Comparison of ENCODE assay signal across 8 cellular contexts in genomic region chr1:210360852-210361477, GRCh38. TPM values are rescaled to one million over a fixed set of nuclear protein-coding genes. Genes with fewer than 3 reads are reported as not detected.
A peak's percentile ranks its signal among the peaks of the same experiment; 100 is the strongest.
DNase-seq lines count a peak whose midpoint lies in the region; ATAC-seq and TF ChIP-seq lines count a peak whose summit lies in the region.

No MANE protein-coding gene starts in this region.

- H3K27ac ChIP-seq in CD4-positive, alpha-beta T cell (ENCODE audit: low read depth, low read length) = no peak overlapping the region

- H3K36me3 Mint-ChIP-seq in CD4-positive, alpha-beta T cell (ENCODE audit: low read depth) = no peaks in the 10 kb centered on the region
- no peaks in the 10 kb centered on the region for H3K36me3 Mint-ChIP-seq in type B pancreatic cell

- H3K9me3 ChIP-seq in CD4-positive, alpha-beta T cell (ENCODE audit: control insufficient read depth, low read length) = no peaks in the 10 kb centered on the region
- no peaks in the 10 kb centered on the region for H3K9me3 ChIP-seq in Loucy (ENCODE audit: insufficient read depth, low read depth, low read length)

- no peaks in the 10 kb centered on the region for H3K9me3 Mint-ChIP-seq in CD4-positive, alpha-beta T cell
- no peaks in the 10 kb centered on the region for H3K9me3 Mint-ChIP-seq in type B pancreatic cell

- CTCF ChIA-PET in CD4-positive, alpha-beta T cell (lab: Charles Lee) = interaction anchor here (0.6 to 1.5 kb wide), 8 partner anchors 11 to 1119 kb away, joined by 3 to 6 read pairs (median 4); no protein-coding TSS in a partner anchor

- no peak overlapping the region for H3K4me3 Mint-ChIP-seq in CD4-positive, alpha-beta T cell
- no peak overlapping the region for H3K4me3 Mint-ChIP-seq in type B pancreatic cell

- intact Hi-C loops in CD4-positive, alpha-beta T cell (cut with DNase I, micrococcal nuclease) = loop anchor here (1.0 to 2.0 kb wide), 2 partner anchors 39 to 40 kb away; no protein-coding TSS in a partner anchor

- no peaks in the 10 kb centered on the region for H3K27me3 ChIP-seq in CD4-positive, alpha-beta T cell (ENCODE audit: control insufficient read depth, insufficient read depth, low read length)
- H3K27me3 ChIP-seq in Loucy (ENCODE audit: insufficient read depth, low read length, poor library complexity, severe bottlenecking) = no peaks in the 10 kb centered on the region

- no peaks in the 10 kb centered on the region for H3K79me2 ChIP-seq in Loucy (ENCODE audit: insufficient read depth, low read length)

- H3K4me1 ChIP-seq in Loucy (ENCODE audit: insufficient read depth, low read length, poor library complexity, severe bottlenecking) = no peaks in the 10 kb centered on the region

- H3K9ac ChIP-seq in Loucy (ENCODE audit: low read depth, low read length, poor library complexity, severe bottlenecking) = no peak overlapping the region

- no peak for DNase-seq in CD4-positive, alpha-beta T cell
- peak; percentile 82 for DNase-seq in astrocyte of the hippocampus (ENCODE audit: low read depth, low spot score)
- DNase-seq in iris pigment epithelial cell (ENCODE audit: low read depth) = peak; percentile 68
- DNase-seq in type B pancreatic cell (ENCODE audit: extremely low spot score, unreplicated experiment) = no peak
- no peak for DNase-seq in stimulated activated CD4-positive, alpha-beta T cell treated with anti-CD3 and anti-CD28 coated beads, Interleukin-1b, Interleukin-23, amount 100 ng/mL, for 48 hours
- no peak for DNase-seq in activated T-cell treated with anti-CD3 and anti-CD28 coated beads, Interleukin-2, amount 50 U/mL, for 1 hour

- H3K27me3 Mint-ChIP-seq in CD4-positive, alpha-beta T cell = no peaks in the 10 kb centered on the region
- H3K27me3 Mint-ChIP-seq in type B pancreatic cell = no peaks in the 10 kb centered on the region

- H3K27ac Mint-ChIP-seq in CD4-positive, alpha-beta T cell = no peak overlapping the region
- no peak overlapping the region for H3K27ac Mint-ChIP-seq in type B pancreatic cell

- H2AFZ ChIP-seq in Loucy (ENCODE audit: low read length) = 0 out of 2 replicates have a peak overlapping the region, but pooled peaks have one; percentile 0

- H4K20me1 ChIP-seq in Loucy (ENCODE audit: insufficient read depth, low read length, poor library complexity, severe bottlenecking) = no peaks in the 10 kb centered on the region

- H3K9me2 ChIP-seq in Loucy (replicated peaks; ENCODE audit: low read depth, low read length) = no peaks in the 10 kb centered on the region

- POLR2A ChIA-PET in CD4-positive, alpha-beta T cell (lab: Charles Lee) = interaction anchor here (1.0 kb wide), 1 partner anchor 28 kb away, joined by 3 read pairs; no protein-coding TSS in a partner anchor

- no peaks in the 10 kb centered on the region for H3K4me1 Mint-ChIP-seq in CD4-positive, alpha-beta T cell (ENCODE audit: low read depth)
- peaks cover 14% of the 10 kb centered on the region for H3K4me1 Mint-ChIP-seq in type B pancreatic cell (ENCODE audit: unreplicated experiment)

- no peak overlapping the region for H3K4me2 ChIP-seq in Loucy (ENCODE audit: low read depth, low read length, poor library complexity, severe bottlenecking)

- H3K4me3 ChIP-seq in Loucy (ENCODE audit: low read length, poor library complexity, severe bottlenecking) = no peak overlapping the region

- TF ChIP-seq CTCF in CD4-positive, alpha-beta T cell (IDR thresholded peaks at IDR 0.05) = peak; percentile 60
- TF ChIP-seq CTCF in Loucy (conservative IDR thresholded peaks at IDR 0.05; ENCODE audit: low read length) (peak; percentile 67), type B pancreatic cell (conservative IDR thresholded peaks at IDR 0.05) (peak; percentile 84)

- no peak for ATAC-seq in CD4-positive, alpha-beta T cell (ENCODE audit: poor library complexity)
- ATAC-seq in GM18907 (IDR thresholded peaks at IDR 0.05; ENCODE audit: unreplicated experiment) = peak; percentile 85

- no peaks in the 10 kb centered on the region for H3F3A ChIP-seq in Loucy (ENCODE audit: low read depth)

- no peaks in the 10 kb centered on the region for H3K36me3 ChIP-seq in Loucy (ENCODE audit: insufficient read depth, low read length)

RNA-seq across cellular contexts. Expression of gene HHAT, which starts 32.3 kb away (rescaled TPM):
- total RNA-seq in CD4-positive, alpha-beta T cell = 1 to 10 TPM; 3.1 to 3.3 TPM
- total RNA-seq in type B pancreatic cell (ENCODE audit: low replicate concordance) = 7.5 and 9.0 TPM in 2 replicates

Comparison
In these comparisons a context has a peak if more than half of its experiments do, and no peak if none do; other contexts are left out.
1. DNase-seq: peak in astrocyte of the hippocampus (single experiment) and iris pigment epithelial cell (single experiment); none in CD4-positive, alpha-beta T cell (0 of 10), type B pancreatic cell (single experiment), stimulated activated CD4-positive, alpha-beta T cell treated with anti-CD3 and anti-CD28 coated beads, Interleukin-1b, Interleukin-23, amount 100 ng/mL, for 48 hours (single experiment) and activated T-cell treated with anti-CD3 and anti-CD28 coated beads, Interleukin-2, amount 50 U/mL, for 1 hour (single experiment).
2. Peak in every context shown above with its lines, with median percentiles within 50 percentile points of each other: CTCF ChIP-seq.